Comparison of ENCODE assay signal across 30 cellular contexts in the genomic region with DNA sequence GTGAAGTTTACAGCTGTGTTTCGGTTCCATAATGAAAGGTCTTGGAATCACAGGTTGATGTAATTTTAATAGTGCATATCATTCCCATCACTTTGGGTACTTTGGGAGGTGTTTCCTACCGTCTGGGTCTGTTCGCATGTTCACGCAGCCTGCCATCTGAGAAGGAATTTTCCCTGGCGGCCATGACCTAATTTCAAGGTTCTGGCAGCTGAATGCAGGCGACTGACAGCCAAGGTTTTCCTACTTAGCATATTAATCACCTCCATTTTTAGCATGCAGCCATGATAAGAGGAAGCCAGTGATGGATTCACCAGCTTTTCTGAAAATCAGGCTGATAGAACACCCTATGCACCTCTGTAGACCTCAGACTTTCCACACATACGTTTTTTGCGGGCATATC.
DNase-seq lines count a peak whose midpoint lies in the region; ATAC-seq and TF ChIP-seq lines count a peak whose summit lies in the region.
"Had no signal": no experiment of that assay in that cellular context is flagged by ENCODE, and none has a peak within 500 bp of the region (broad histone marks: within the 10 kb centered on the region; RNA-seq: fewer than 3 reads in every experiment).

No MANE protein-coding gene starts in this region.

- H3K4me1 Mint-ChIP-seq in GM23338 = peaks cover 5% of the 10 kb centered on the region; the same call in 2 of the 3 replicates
- H3K4me1 Mint-ChIP-seq: CD8-positive, alpha-beta memory T cell; H9; mesothelial cell of epicardium; stimulated activated naive CD8-positive, alpha-beta T cell treated with anti-CD3 and anti-CD28 coated beads, Interleukin-15, amount 100 ng/mL, for 72 hours had no signal

- intact Hi-C loops in left ventricle myocardium inferior (cut with micrococcal nuclease) = no loop called here

- no peaks in the 10 kb centered on the region for H3F3A ChIP-seq in GM23338 (replicated peaks; ENCODE audit: low read depth)

- H3K4me3 Mint-ChIP-seq in GM23338 = no peak overlapping the region
- H3K4me3 Mint-ChIP-seq: activated CD8-positive, alpha-beta T cell treated with anti-CD3 and anti-CD28 coated beads, Interleukin-2, amount 10 ng/mL, durations not matched to agents 7 days and 5 days; activated naive CD4-positive, alpha-beta T cell treated with anti-CD3 and anti-CD28 coated beads for 36 hours; CD8-positive, alpha-beta memory T cell; H9; mesothelial cell of epicardium; natural killer cell treated with Interleukin-12 subunit alpha and Interleukin-12 subunit beta and Interleukin-15 and Interleukin-18, amount 100 ng/mL, for 72 hours; stimulated activated naive CD8-positive, alpha-beta T cell treated with anti-CD3 and anti-CD28 coated beads, Interleukin-15, amount 100 ng/mL, for 72 hours had no signal

- no peak for ATAC-seq in GM23338
- ATAC-seq: activated CD8-positive, alpha-beta T cell treated with anti-CD3 and anti-CD28 coated beads, Interleukin-2, amount 10 ng/mL, durations not matched to agents 7 days and 5 days; gastrocnemius medialis; GM12878; natural killer cell treated with Interleukin-12 subunit alpha and Interleukin-12 subunit beta and Interleukin-15 and Interleukin-18, amount 100 ng/mL, for 72 hours; stimulated activated naive CD8-positive, alpha-beta T cell treated with anti-CD3 and anti-CD28 coated beads, Interleukin-15, amount 100 ng/mL, for 72 hours had no signal

- H2AFZ ChIP-seq in GM23338 = no peak overlapping the region
- H2AFZ ChIP-seq: PC-9 had no signal

- H3K27ac ChIP-seq in GM23338 (ENCODE audit: low read depth) = no peak overlapping the region
- H3K27ac ChIP-seq in left ventricle myocardium inferior (replicated peaks) = no peak overlapping the region
- H3K27ac ChIP-seq: brain microvascular endothelial cell, gastrocnemius medialis, PC-9, tibial artery had no signal

- no peaks in the 10 kb centered on the region for H3K36me3 Mint-ChIP-seq in GM23338 (ENCODE audit: low read depth)
- H3K36me3 Mint-ChIP-seq: CD8-positive, alpha-beta memory T cell; mesothelial cell of epicardium; natural killer cell treated with Interleukin-12 subunit alpha and Interleukin-12 subunit beta and Interleukin-15 and Interleukin-18, amount 100 ng/mL, for 72 hours had no signal

- no peaks in the 10 kb centered on the region for H3K27me3 ChIP-seq in GM23338 (ENCODE audit: insufficient read depth)
- no peaks in the 10 kb centered on the region for H3K27me3 ChIP-seq in left ventricle myocardium inferior (ENCODE audit: low read depth)
- H3K27me3 ChIP-seq: brain microvascular endothelial cell, gastrocnemius medialis, MG63, tibial artery had no signal

- H3K4me3 ChIP-seq in GM23338 (no peak overlapping the region), left ventricle myocardium inferior (peak overlapping the region; percentile 10)
- H3K4me3 ChIP-seq: gastrocnemius medialis, GM12878, MG63, PC-9, tibial artery had no signal

- H3K9me2 ChIP-seq in GM23338 (ENCODE audit: insufficient read depth) = 0 out of 2 replicates have a peak, but pooled peaks cover 2% of the 10 kb centered on the region

- DNase-seq in GM23338 (ENCODE audit: low spot score) = peak; percentile 8
- DNase-seq in cerebellar cortex (ENCODE audit: low spot score) = peak; percentile 98
- peak; percentile 13 for DNase-seq in left ventricle myocardium inferior
- peak; percentile 9 for DNase-seq in pons (ENCODE audit: low spot score)
- DNase-seq in DMS79 (lab: John Stamatoyannopoulos, UW) = no peak
- DNase-seq in NCI-H1417 treated with DMSO at 0.1 percent for 48 hours (lab: John Stamatoyannopoulos, UW) = no peak
- DNase-seq in iPS-NIHi11 (ENCODE audit: low spot score) = no peak
- DNase-seq: activated CD8-positive, alpha-beta T cell treated with anti-CD3 and anti-CD28 coated beads, Interleukin-2, amount 10 ng/mL, durations not matched to agents 7 days and 5 days; activated naive CD4-positive, alpha-beta T cell treated with anti-CD3 and anti-CD28 coated beads for 36 hours; brain microvascular endothelial cell; CD8-positive, alpha-beta memory T cell; DMS 273 treated with DMSO at 0.1 percent for 48 hours; gastrocnemius medialis; H9; KG1; MG63; NCI-H1105; NCI-H2029; NCI-H2227 treated with DMSO at 0.1 percent for 48 hours; NCI-H526 treated with DMSO at 0.1 percent for 48 hours; NK-92 treated with Interleukin-12 subunit alpha and Interleukin-12 subunit beta, amount 100 ng/mL, for 24 hours; PC-9; stimulated activated CD4-positive, alpha-beta T cell treated with anti-CD3 and anti-CD28 coated beads, Interleukin-2, amount 100 ng/mL, for 24 hours; stimulated activated CD8-positive, alpha-beta memory T cell treated with anti-CD3 and anti-CD28 coated beads, Interleukin-4, amount 100 ng/mL, for 48 hours; stimulated activated naive CD8-positive, alpha-beta T cell treated with anti-CD3 and anti-CD28 coated beads, Interleukin-15, amount 100 ng/mL, for 72 hours; T-helper 9 cell; tibial artery had no signal

- no peaks in the 10 kb centered on the region for H3K9me3 Mint-ChIP-seq in GM23338
- H3K9me3 Mint-ChIP-seq: H9 had no signal

- TF ChIP-seq CTCF in GM23338 (conservative IDR thresholded peaks at IDR 0.05; ENCODE audit: low read depth in 2 of 2) = no peak
- TF ChIP-seq CTCF in left ventricle myocardium inferior (IDR thresholded peaks at IDR 0.05; ENCODE audit: borderline replicate concordance) = no peak

- H3K4me1 ChIP-seq in GM23338 (ENCODE audit: insufficient read depth) = 0 out of 2 replicates have a peak, but pooled peaks cover 7% of the 10 kb centered on the region
- peaks cover 8% of the 10 kb centered on the region for H3K4me1 ChIP-seq in left ventricle myocardium inferior
- H3K4me1 ChIP-seq: gastrocnemius medialis, tibial artery had no signal

- no peaks in the 10 kb centered on the region for H4K20me1 ChIP-seq in GM23338 (replicated peaks; ENCODE audit: insufficient read depth)

- H3K36me3 ChIP-seq in GM23338 (ENCODE audit: insufficient read depth) (no peaks in the 10 kb centered on the region), left ventricle myocardium inferior (no peaks in the 10 kb centered on the region)
- H3K36me3 ChIP-seq: brain microvascular endothelial cell, gastrocnemius medialis, MG63, tibial artery had no signal

- H3K27me3 Mint-ChIP-seq in GM23338 (ENCODE audit: insufficient read depth, low read depth, poor library complexity) = no peaks in the 10 kb centered on the region
- H3K27me3 Mint-ChIP-seq: CD8-positive, alpha-beta memory T cell; natural killer cell treated with Interleukin-12 subunit alpha and Interleukin-12 subunit beta and Interleukin-15 and Interleukin-18, amount 100 ng/mL, for 72 hours; stimulated activated naive CD8-positive, alpha-beta T cell treated with anti-CD3 and anti-CD28 coated beads, Interleukin-15, amount 100 ng/mL, for 72 hours had no signal

- H3K9me3 ChIP-seq in left ventricle myocardium inferior (replicated peaks) = peaks cover 24% of the 10 kb centered on the region
- H3K9me3 ChIP-seq: gastrocnemius medialis, MG63, tibial artery had no signal

- H3K4me2 ChIP-seq in GM23338 = no peak overlapping the region
- H3K4me2 ChIP-seq: PC-9 had no signal

- no peaks in the 10 kb centered on the region for H3K79me2 ChIP-seq in GM23338 (replicated peaks; ENCODE audit: insufficient read depth)

- H3K27ac Mint-ChIP-seq in GM23338 = no peak overlapping the region
- H3K27ac Mint-ChIP-seq: activated CD8-positive, alpha-beta T cell treated with anti-CD3 and anti-CD28 coated beads, Interleukin-2, amount 10 ng/mL, durations not matched to agents 7 days and 5 days; activated naive CD4-positive, alpha-beta T cell treated with anti-CD3 and anti-CD28 coated beads for 36 hours; CD8-positive, alpha-beta memory T cell; H9; mesothelial cell of epicardium; natural killer cell treated with Interleukin-12 subunit alpha and Interleukin-12 subunit beta and Interleukin-15 and Interleukin-18, amount 100 ng/mL, for 72 hours; stimulated activated naive CD8-positive, alpha-beta T cell treated with anti-CD3 and anti-CD28 coated beads, Interleukin-15, amount 100 ng/mL, for 72 hours had no signal

TF ChIP-seq in GM23338, 12 proteins besides CTCF, POLR2A, EP300 and RAD21 (continues in another document):
- TF ChIP-seq, protein P1, sequence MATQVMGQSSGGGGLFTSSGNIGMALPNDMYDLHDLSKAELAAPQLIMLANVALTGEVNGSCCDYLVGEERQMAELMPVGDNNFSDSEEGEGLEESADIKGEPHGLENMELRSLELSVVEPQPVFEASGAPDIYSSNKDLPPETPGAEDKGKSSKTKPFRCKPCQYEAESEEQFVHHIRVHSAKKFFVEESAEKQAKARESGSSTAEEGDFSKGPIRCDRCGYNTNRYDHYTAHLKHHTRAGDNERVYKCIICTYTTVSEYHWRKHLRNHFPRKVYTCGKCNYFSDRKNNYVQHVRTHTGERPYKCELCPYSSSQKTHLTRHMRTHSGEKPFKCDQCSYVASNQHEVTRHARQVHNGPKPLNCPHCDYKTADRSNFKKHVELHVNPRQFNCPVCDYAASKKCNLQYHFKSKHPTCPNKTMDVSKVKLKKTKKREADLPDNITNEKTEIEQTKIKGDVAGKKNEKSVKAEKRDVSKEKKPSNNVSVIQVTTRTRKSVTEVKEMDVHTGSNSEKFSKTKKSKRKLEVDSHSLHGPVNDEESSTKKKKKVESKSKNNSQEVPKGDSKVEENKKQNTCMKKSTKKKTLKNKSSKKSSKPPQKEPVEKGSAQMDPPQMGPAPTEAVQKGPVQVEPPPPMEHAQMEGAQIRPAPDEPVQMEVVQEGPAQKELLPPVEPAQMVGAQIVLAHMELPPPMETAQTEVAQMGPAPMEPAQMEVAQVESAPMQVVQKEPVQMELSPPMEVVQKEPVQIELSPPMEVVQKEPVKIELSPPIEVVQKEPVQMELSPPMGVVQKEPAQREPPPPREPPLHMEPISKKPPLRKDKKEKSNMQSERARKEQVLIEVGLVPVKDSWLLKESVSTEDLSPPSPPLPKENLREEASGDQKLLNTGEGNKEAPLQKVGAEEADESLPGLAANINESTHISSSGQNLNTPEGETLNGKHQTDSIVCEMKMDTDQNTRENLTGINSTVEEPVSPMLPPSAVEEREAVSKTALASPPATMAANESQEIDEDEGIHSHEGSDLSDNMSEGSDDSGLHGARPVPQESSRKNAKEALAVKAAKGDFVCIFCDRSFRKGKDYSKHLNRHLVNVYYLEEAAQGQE (IDR thresholded peaks at IDR 0.05; ENCODE audit: unreplicated experiment) = no peak
- TF ChIP-seq STAT1 (IDR thresholded peaks at IDR 0.05; ENCODE audit: unreplicated experiment) = no peak
- no peak for TF ChIP-seq EZH2 (IDR thresholded peaks at IDR 0.05; ENCODE audit: low read depth, unreplicated experiment)

Comparison
In these comparisons a context has a peak if more than half of its experiments do, and no peak if none do; other contexts are left out.
1. DNase-seq: peak in GM23338 (single experiment), cerebellar cortex (single experiment), left ventricle myocardium inferior (single experiment) and pons (single experiment); none in DMS79 (single experiment), NCI-H1417 treated with DMSO at 0.1 percent for 48 hours (single experiment) and iPS-NIHi11 (single experiment).